Comparison of ENCODE assay signal across 12 cellular contexts in the genomic region with DNA sequence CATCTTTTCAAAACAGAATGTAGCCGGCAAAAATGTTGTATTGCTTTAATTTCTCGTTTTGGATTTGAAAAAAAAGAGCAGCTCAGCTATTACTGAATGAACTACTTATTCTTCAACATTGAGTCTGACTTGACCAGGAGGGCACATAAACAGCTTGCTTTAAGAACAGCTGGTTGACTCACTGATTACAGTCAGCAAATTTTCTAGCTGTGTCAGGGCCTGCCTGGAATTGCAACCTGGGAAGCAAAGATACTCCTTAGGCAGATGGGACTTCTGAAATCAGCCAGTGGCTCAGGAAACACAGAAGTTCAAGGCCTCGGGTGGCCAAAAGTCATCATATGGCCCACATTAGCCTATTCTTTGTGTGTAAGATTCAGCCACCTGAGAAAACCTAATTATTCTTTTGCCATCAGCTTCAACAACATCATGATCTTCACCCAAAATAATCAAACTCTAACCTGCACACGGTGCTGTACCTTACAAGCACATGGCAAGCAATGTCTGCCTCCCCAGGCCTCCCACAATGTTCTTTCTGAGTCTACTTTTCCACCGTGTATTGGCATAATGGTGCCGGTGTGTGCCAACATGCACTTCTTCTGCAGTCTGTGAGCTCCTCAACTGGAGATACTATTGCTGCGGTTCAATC.
DNase-seq lines count a peak whose midpoint lies in the region; ATAC-seq and TF ChIP-seq lines count a peak whose summit lies in the region.
"Had no signal": no experiment of that assay in that cellular context is flagged by ENCODE, and none has a peak within 500 bp of the region (broad histone marks: within the 10 kb centered on the region; RNA-seq: fewer than 3 reads in every experiment).

No MANE protein-coding gene starts in this region.

- H3K9me1 ChIP-seq in IMR-90 (ENCODE audit: insufficient read depth, low read length) = peaks cover 10% of the 10 kb centered on the region

- H3K27me3 Mint-ChIP-seq in stimulated activated naive B cell treated with anti-CD40 and anti-IgM and Interleukin-4, amounts not matched to agents 10 μg/mL and 1 μg/mL and 100 μg/mL, for 72 hours = peaks cover 7 to 16% of the 10 kb centered on the region in 2 donors

- WGBS in IMR-90 (ENCODE audit: extremely low coverage in 2 of 2, insufficient read length in 1 of 2), 2 experiments = 46% methylated on average over 3 of the region's 7 CpGs; no CpG with 5 or more reads in 1 of the 2 experiments

- no peaks in the 10 kb centered on the region for H3K36me3 Mint-ChIP-seq in stimulated activated naive B cell treated with anti-CD40 and anti-IgM and Interleukin-4, amounts not matched to agents 10 μg/mL and 1 μg/mL and 100 μg/mL, for 72 hours

- no peak overlapping the region for H3K27ac Mint-ChIP-seq in stimulated activated naive B cell treated with anti-CD40 and anti-IgM and Interleukin-4, amounts not matched to agents 10 μg/mL and 1 μg/mL and 100 μg/mL, for 72 hours

- peak; percentile 98 for ATAC-seq in IMR-90 (ENCODE audit: low read depth)
- ATAC-seq in stimulated activated naive B cell treated with anti-CD40 and anti-IgM and Interleukin-4, amounts not matched to agents 10 μg/mL and 1 μg/mL and 100 μg/mL, for 72 hours (replicated peaks) = no peak
- no peak for ATAC-seq in GM19463 (IDR thresholded peaks at IDR 0.05; ENCODE audit: unreplicated experiment)
- ATAC-seq: heart left ventricle, upper lobe of right lung had no signal

- no peaks in the 10 kb centered on the region for H3K9me3 ChIP-seq in IMR-90 (ENCODE audit: control insufficient read depth, insufficient read depth, low read length)
- H3K9me3 ChIP-seq: heart left ventricle, upper lobe of right lung had no signal

- H3K4me3 ChIP-seq in IMR-90 (ENCODE audit: insufficient read depth, low read depth, low read length) = no peak overlapping the region
- no peak overlapping the region for H3K4me3 ChIP-seq in brain microvascular endothelial cell (ENCODE audit: low read depth, low read length)
- H3K4me3 ChIP-seq: coronary artery, heart left ventricle, upper lobe of right lung had no signal

- H2BK15ac ChIP-seq in IMR-90 (ENCODE audit: low read depth, low read length) = peak overlapping the region; percentile 18; the same call in 1 of the 3 replicates

- H3K4ac ChIP-seq in IMR-90 (ENCODE audit: low read depth, low read length) = peak overlapping the region; percentile 53

- H3K14ac ChIP-seq in IMR-90 (replicated peaks; ENCODE audit: low read depth, low read length) = peak overlapping the region; percentile 70

- DNase-seq in DMS 273 treated with DMSO at 0.1 percent for 48 hours (lab: John Stamatoyannopoulos, UW) = peak; percentile 87
- DNase-seq in IMR-90 = peak; percentile 89
- peak; percentile 6 for DNase-seq in brain microvascular endothelial cell
- peak; percentile 30 for DNase-seq in kidney tubule cell (ENCODE audit: low spot score)
- no peak for DNase-seq in DMS79 (lab: John Stamatoyannopoulos, UW)
- DNase-seq in stimulated activated naive B cell treated with anti-CD40 and anti-IgM and Interleukin-4, amounts not matched to agents 10 μg/mL and 1 μg/mL and 100 μg/mL, for 72 hours = no peak
- no peak for DNase-seq in cardiac septum (ENCODE audit: low spot score)
- DNase-seq: activated effector memory CD4-positive, alpha-beta T cell treated with anti-CD3 and anti-CD28 coated beads, Interleukin-2, amount 50 U/mL, for 16 hours; heart left ventricle; upper lobe of right lung had no signal

- H2BK5ac ChIP-seq in IMR-90 (ENCODE audit: low read depth, low read length, poor library complexity, severe bottlenecking) = peak overlapping the region; percentile 7

- H3K27ac ChIP-seq in IMR-90 (ENCODE audit: insufficient read depth, low read length) = peak overlapping the region; percentile 31; the same call in 1 of the 2 replicates
- H3K27ac ChIP-seq in brain microvascular endothelial cell = no peak overlapping the region
- H3K27ac ChIP-seq: coronary artery, heart left ventricle, upper lobe of right lung had no signal

- 0 out of 2 replicates have a peak, but pooled peaks have one; percentile 18 for TF ChIP-seq RAD21 in IMR-90 (IDR thresholded peaks at IDR 0.05; ENCODE audit: low read length)

- no peak overlapping the region for H2AK9ac ChIP-seq in IMR-90 (replicated peaks; ENCODE audit: low read depth, low read length, poor library complexity)

- TF ChIP-seq CTCF in IMR-90 (conservative IDR thresholded peaks at IDR 0.05; ENCODE audit: low read depth, low read length) = no peak
- TF ChIP-seq CTCF in brain microvascular endothelial cell (IDR thresholded peaks at IDR 0.05; ENCODE audit: low read depth, low read length, missing control alignments) = no peak

- POLR2A ChIA-PET in IMR-90 (lab: Charles Lee; ENCODE audit: unreplicated experiment) = no interaction called here

- no peak overlapping the region for H3K9ac ChIP-seq in IMR-90 (ENCODE audit: low read depth, low read length)

- H3K4me1 Mint-ChIP-seq in stimulated activated naive B cell treated with anti-CD40 and anti-IgM and Interleukin-4, amounts not matched to agents 10 μg/mL and 1 μg/mL and 100 μg/mL, for 72 hours = no peaks in the 10 kb centered on the region

- CTCF ChIA-PET in IMR-90 (lab: Yijun Ruan, JAX) = interaction anchor here (0.9 to 1.6 kb wide), 3 partner anchors 11 to 215 kb away, joined by 3 to 6 read pairs (median 4); no protein-coding TSS in a partner anchor

- no peaks in the 10 kb centered on the region for H3K79me1 ChIP-seq in IMR-90 (ENCODE audit: low read depth in 1 of 2, low read length in 2 of 2)

- intact Hi-C loops in IMR-90 (cut with micrococcal nuclease) = loop anchor here (10.0 kb wide), 1 partner anchor 766 kb away; no protein-coding TSS in a partner anchor
- intact Hi-C loops in cardiac septum (cut with DNase I) = no loop called here

- no peak overlapping the region for H3K56ac ChIP-seq in IMR-90 (ENCODE audit: extremely low read depth, insufficient read depth, low read length)

- peak overlapping the region; percentile 21 for H3K18ac ChIP-seq in IMR-90 (ENCODE audit: low read depth, low read length)

- no peak overlapping the region for H3K4me3 Mint-ChIP-seq in stimulated activated naive B cell treated with anti-CD40 and anti-IgM and Interleukin-4, amounts not matched to agents 10 μg/mL and 1 μg/mL and 100 μg/mL, for 72 hours

- H3K27me3 ChIP-seq in IMR-90 (ENCODE audit: control insufficient read depth, insufficient read depth, low read length) (no peaks in the 10 kb centered on the region), brain microvascular endothelial cell (replicated peaks) (no peaks in the 10 kb centered on the region)
- H3K27me3 ChIP-seq: heart left ventricle, upper lobe of right lung had no signal

- no TSS peak for BruUV-seq in IMR-90 (replicated peaks; lab: Mats Ljungman, UMichigan)

- H2AK5ac ChIP-seq in IMR-90 (ENCODE audit: low read depth, low read length) = peak overlapping the region; percentile 85; the same call in 1 of the 2 replicates

- in situ Hi-C loops in IMR-90 (cut with MboI; ENCODE audit: low sequenced_read_pairs) = no loop called here
- in situ Hi-C loops in brain microvascular endothelial cell (cut with HindIII; ENCODE audit: low pct_ligation_motif_present, low sequenced_read_pairs) = no loop called here

- no peak for TF ChIP-seq POLR2A in IMR-90 (IDR thresholded peaks at IDR 0.05; ENCODE audit: low read depth, low read length)

- H3K23ac ChIP-seq in IMR-90 (ENCODE audit: low read depth, low read length) = no peak overlapping the region

- peaks cover 3% of the 10 kb centered on the region; the same call in 1 of the 2 replicates for H3K4me1 ChIP-seq in IMR-90 (ENCODE audit: control insufficient read depth, insufficient read depth, low read length)
- H3K4me1 ChIP-seq: heart left ventricle, upper lobe of right lung had no signal

- no peaks in the 10 kb centered on the region for H4K20me1 ChIP-seq in IMR-90 (ENCODE audit: insufficient read depth, low read length)

- peak overlapping the region; percentile 69 for H2AFZ ChIP-seq in IMR-90 (replicated peaks; ENCODE audit: low read length, poor library complexity)

- peak overlapping the region in 1 of 2 experiments; percentile 71; a peak in 2 of 4 replicates for H4K8ac ChIP-seq in IMR-90 (ENCODE audit: low read depth in 2 of 2, low read length in 2 of 2)

- no peaks in the 10 kb centered on the region for H3K36me3 ChIP-seq in IMR-90 (ENCODE audit: control insufficient read depth, insufficient read depth, low read length)
- H3K36me3 ChIP-seq in brain microvascular endothelial cell (replicated peaks) = no peaks in the 10 kb centered on the region
- H3K36me3 ChIP-seq: heart left ventricle, upper lobe of right lung had no signal

- H2BK20ac ChIP-seq in IMR-90 (ENCODE audit: low read depth, low read length) = peak overlapping the region; percentile 58

- peak overlapping the region; percentile 2; the same call in 1 of the 2 replicates for H4K5ac ChIP-seq in IMR-90 (ENCODE audit: low read depth, low read length)

- peak overlapping the region; percentile 79 for H4K91ac ChIP-seq in IMR-90 (ENCODE audit: insufficient read depth, low read depth, low read length)

- dilution Hi-C loops in IMR-90 (cut with HindIII; ENCODE audit: low sequenced_read_pairs, unreplicated experiment) = no loop called here

- no peak overlapping the region for H3K4me2 ChIP-seq in IMR-90 (ENCODE audit: low read depth, low read length)

- H2BK120ac ChIP-seq in IMR-90 (ENCODE audit: low read depth, low read length) = peak overlapping the region; percentile 77

- no peaks in the 10 kb centered on the region for H3K9me3 Mint-ChIP-seq in stimulated activated naive B cell treated with anti-CD40 and anti-IgM and Interleukin-4, amounts not matched to agents 10 μg/mL and 1 μg/mL and 100 μg/mL, for 72 hours

TF ChIP-seq in IMR-90, 13 proteins besides CTCF, POLR2A, EP300 and RAD21 (continues in another document):
- TF ChIP-seq CHD1 (IDR thresholded peaks at IDR 0.05; ENCODE audit: low read depth, low read length) (no peak), FOS (IDR thresholded peaks at IDR 0.05; ENCODE audit: low read depth, low read length) (0 out of 2 replicates have a peak, but pooled peaks have one; percentile 21), RFX5 (IDR thresholded peaks at IDR 0.05; ENCODE audit: low read depth, low read length) (no peak), MXI1 (IDR thresholded peaks at IDR 0.05; ENCODE audit: borderline replicate concordance, low read depth, low read length) (no peak), MAFK (IDR thresholded peaks at IDR 0.05; ENCODE audit: low read depth, low read length) (peak; percentile 91), CEBPB (IDR thresholded peaks at IDR 0.05; ENCODE audit: low read depth, low read length) (0 out of 2 replicates have a peak, but pooled peaks have one; percentile 12)
- TF ChIP-seq, protein P1, sequence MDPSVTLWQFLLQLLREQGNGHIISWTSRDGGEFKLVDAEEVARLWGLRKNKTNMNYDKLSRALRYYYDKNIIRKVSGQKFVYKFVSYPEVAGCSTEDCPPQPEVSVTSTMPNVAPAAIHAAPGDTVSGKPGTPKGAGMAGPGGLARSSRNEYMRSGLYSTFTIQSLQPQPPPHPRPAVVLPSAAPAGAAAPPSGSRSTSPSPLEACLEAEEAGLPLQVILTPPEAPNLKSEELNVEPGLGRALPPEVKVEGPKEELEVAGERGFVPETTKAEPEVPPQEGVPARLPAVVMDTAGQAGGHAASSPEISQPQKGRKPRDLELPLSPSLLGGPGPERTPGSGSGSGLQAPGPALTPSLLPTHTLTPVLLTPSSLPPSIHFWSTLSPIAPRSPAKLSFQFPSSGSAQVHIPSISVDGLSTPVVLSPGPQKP (IDR thresholded peaks at IDR 0.05; ENCODE audit: borderline replicate concordance, low read depth, low read length) = no peak

Comparison
In these comparisons a context has a peak if more than half of its experiments do, and no peak if none do; other contexts are left out.
1. DNase-seq: peak in DMS 273 treated with DMSO at 0.1 percent for 48 hours (single experiment), IMR-90 (single experiment), brain microvascular endothelial cell (single experiment) and kidney tubule cell (single experiment); none in DMS79 (single experiment), stimulated activated naive B cell treated with anti-CD40 and anti-IgM and Interleukin-4, amounts not matched to agents 10 μg/mL and 1 μg/mL and 100 μg/mL, for 72 hours (single experiment) and cardiac septum (single experiment).